2 cellular contexts compared by ENCODE assay signal in the genomic region with DNA sequence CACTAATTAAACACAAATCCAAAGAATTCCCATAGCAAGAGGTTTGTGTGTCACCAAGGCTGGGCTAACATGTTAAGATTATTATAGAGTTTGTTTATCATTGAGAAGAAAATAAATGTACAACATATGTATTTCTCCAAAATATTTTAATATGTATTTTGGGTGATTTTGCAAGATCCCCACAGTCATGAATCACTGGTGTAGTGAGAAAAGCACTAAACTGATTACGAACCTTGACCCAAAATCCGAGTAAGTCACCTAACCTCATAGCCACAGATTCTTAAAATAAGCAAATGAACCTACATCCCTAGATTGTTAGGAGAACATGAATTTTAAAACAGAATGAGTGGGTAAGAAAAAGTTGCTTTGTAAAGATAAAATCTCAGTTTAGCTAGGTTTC.
TF ChIP-seq lines count a peak whose summit lies in the region.

No MANE protein-coding gene starts in this region.

TF ChIP-seq in IMR-90, 13 proteins besides CTCF, POLR2A, EP300 and RAD21:
- no peak for TF ChIP-seq CHD1 (IDR thresholded peaks at IDR 0.05; ENCODE audit: low read depth, low read length)
- no peak for TF ChIP-seq MAZ (IDR thresholded peaks at IDR 0.05; ENCODE audit: borderline replicate concordance, low read depth, low read length)
TF ChIP-seq in IMR-90: peak in this region for 0.

TF ChIP-seq in H1, 55 proteins besides CTCF, POLR2A, EP300 and RAD21:
- TF ChIP-seq KDM4A (IDR thresholded peaks at IDR 0.05; ENCODE audit: low read depth, low read length, severe bottlenecking), result no peak
- TF ChIP-seq, protein P1, sequence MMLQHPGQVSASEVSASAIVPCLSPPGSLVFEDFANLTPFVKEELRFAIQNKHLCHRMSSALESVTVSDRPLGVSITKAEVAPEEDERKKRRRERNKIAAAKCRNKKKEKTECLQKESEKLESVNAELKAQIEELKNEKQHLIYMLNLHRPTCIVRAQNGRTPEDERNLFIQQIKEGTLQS (IDR thresholded peaks at IDR 0.05; ENCODE audit: insufficient read depth, low read depth, low read length), result no peak
- no peak for TF ChIP-seq NANOG (IDR thresholded peaks at IDR 0.05; ENCODE audit: insufficient read depth, low read depth, low read length, poor library complexity, severe bottlenecking)
- TF ChIP-seq SAP30 (IDR thresholded peaks at IDR 0.05; ENCODE audit: insufficient read depth, insufficient replicate concordance, low read length), result no peak
- no peak for TF ChIP-seq CEBPB (IDR thresholded peaks at IDR 0.05; ENCODE audit: low read depth, low read length)
- TF ChIP-seq, protein P2, sequence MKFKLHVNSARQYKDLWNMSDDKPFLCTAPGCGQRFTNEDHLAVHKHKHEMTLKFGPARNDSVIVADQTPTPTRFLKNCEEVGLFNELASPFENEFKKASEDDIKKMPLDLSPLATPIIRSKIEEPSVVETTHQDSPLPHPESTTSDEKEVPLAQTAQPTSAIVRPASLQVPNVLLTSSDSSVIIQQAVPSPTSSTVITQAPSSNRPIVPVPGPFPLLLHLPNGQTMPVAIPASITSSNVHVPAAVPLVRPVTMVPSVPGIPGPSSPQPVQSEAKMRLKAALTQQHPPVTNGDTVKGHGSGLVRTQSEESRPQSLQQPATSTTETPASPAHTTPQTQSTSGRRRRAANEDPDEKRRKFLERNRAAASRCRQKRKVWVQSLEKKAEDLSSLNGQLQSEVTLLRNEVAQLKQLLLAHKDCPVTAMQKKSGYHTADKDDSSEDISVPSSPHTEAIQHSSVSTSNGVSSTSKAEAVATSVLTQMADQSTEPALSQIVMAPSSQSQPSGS (IDR thresholded peaks at IDR 0.05; ENCODE audit: low read length), result no peak
- no peak for TF ChIP-seq RFX5 (IDR thresholded peaks at IDR 0.05; ENCODE audit: borderline replicate concordance, low read depth, low read length)
- no peak for TF ChIP-seq JUN (IDR thresholded peaks at IDR 0.05; ENCODE audit: low read depth, low read length)
- no peak for TF ChIP-seq RNF2 (IDR thresholded peaks at IDR 0.05; ENCODE audit: borderline replicate concordance, low read depth, low read length, missing control alignments, poor library complexity, severe bottlenecking)
- no peak for TF ChIP-seq JUND (IDR thresholded peaks at IDR 0.05; ENCODE audit: low read length)
